ENCODE assay signal across 8 cellular contexts in genomic region chr9:470041-470781, GRCh38. TPM values are rescaled to one million over a fixed set of nuclear protein-coding genes. Genes with fewer than 3 reads are reported as not detected.
DNase-seq lines count a peak whose midpoint lies in the region; TF ChIP-seq lines count a peak whose summit lies in the region.

No MANE protein-coding gene starts in this region.

- peak overlapping the region; percentile 59 for H3K4me3 ChIP-seq in LNCaP clone FGC (ENCODE audit: low read depth, low read length)
- peak overlapping the region; percentile 62 to 66 for H3K4me3 ChIP-seq in foreskin fibroblast (ENCODE audit: low read depth in 1 of 2, low read length in 2 of 2)
- peak overlapping the region; percentile 58 to 68 (median 62) for H3K4me3 ChIP-seq in stomach

- intact Hi-C loops in stomach (cut with DNase I; ENCODE audit: low total_unique reads) = no loop called here

- H3K4me1 Mint-ChIP-seq in neural crest cell = peaks cover 24% of the 10 kb centered on the region

- H3K9me3 ChIP-seq in stomach = no peaks in the 10 kb centered on the region

- no peaks in the 10 kb centered on the region for H3K27me3 Mint-ChIP-seq in neural crest cell (ENCODE audit: low read depth)

- peak overlapping the region; percentile 98 for H3K27ac Mint-ChIP-seq in neural crest cell (ENCODE audit: unreplicated experiment)

- DNase-seq in EH (ENCODE audit: low read depth) (peak; percentile 76), H4 (ENCODE audit: low spot score) (peak; percentile 65), LNCaP clone FGC (ENCODE audit: low read depth) (no peak), RPMI8226 (peak; percentile 90), foreskin fibroblast (peak; percentile 44 to 74), neural crest cell (ENCODE audit: low read depth, low spot score) (peak; percentile 84), stomach (peak; percentile 87)
- DNase-seq in activated effector memory CD4-positive, alpha-beta T cell treated with anti-CD3 and anti-CD28 coated beads, Interleukin-2, amount 50 U/mL, for 16 hours = peak; percentile 94

- H3K36me3 Mint-ChIP-seq in neural crest cell (ENCODE audit: low read depth) = no peaks in the 10 kb centered on the region

- no peaks in the 10 kb centered on the region for H3K27me3 ChIP-seq in stomach

- H3K4me1 ChIP-seq in stomach = peaks cover 6 to 32% (median 28%) of the 10 kb centered on the region in 4 donors

- no peak for TF ChIP-seq EP300 in stomach (IDR thresholded peaks at IDR 0.05)

- 1 to 5% (median 3%) methylated on average over 31 to 38 of the region's 38 CpGs for WGBS in stomach, 5 donors

- no peaks in the 10 kb centered on the region for H3K9me3 Mint-ChIP-seq in neural crest cell

- TF ChIP-seq POLR2A in stomach (IDR thresholded peaks at IDR 0.05) = peak in 2 of 4 donors; percentile 23 to 38

- H3K27ac ChIP-seq in stomach = peak overlapping the region; percentile 79 to 93 (median 84)

- H3K4me3 Mint-ChIP-seq in neural crest cell = peak overlapping the region; percentile 92

- H3K36me3 ChIP-seq in stomach = no peaks in the 10 kb centered on the region

- TF ChIP-seq CTCF in LNCaP clone FGC (IDR thresholded peaks at IDR 0.05; ENCODE audit: control insufficient read depth, extremely low read depth, insufficient read depth) (no peak), foreskin fibroblast (IDR thresholded peaks at IDR 0.05; ENCODE audit: low read depth, low read length) (no peak), neural crest cell (conservative IDR thresholded peaks at IDR 0.05) (no peak), stomach (IDR thresholded peaks at IDR 0.05) (no peak)

RNA-seq across cellular contexts. Expression of gene KANK1, which starts 34.3 kb away (rescaled TPM):
- 12.9 and 19.3 TPM in 2 replicates for total RNA-seq in H4 (2014; rRNA removed; shearing (Covaris generic))
- total RNA-seq in neural crest cell (20.7 and 21.0 TPM in 2 replicates), stomach (10 to 100 TPM; 17.1 to 44.1 (median 32.1) TPM)
- 10 to 100 TPM; 12.4 to 21.5 (median 14.1) TPM for polyA plus RNA-seq in stomach
